Comparison of ENCODE assay signal across 8 cellular contexts in the genomic region with DNA sequence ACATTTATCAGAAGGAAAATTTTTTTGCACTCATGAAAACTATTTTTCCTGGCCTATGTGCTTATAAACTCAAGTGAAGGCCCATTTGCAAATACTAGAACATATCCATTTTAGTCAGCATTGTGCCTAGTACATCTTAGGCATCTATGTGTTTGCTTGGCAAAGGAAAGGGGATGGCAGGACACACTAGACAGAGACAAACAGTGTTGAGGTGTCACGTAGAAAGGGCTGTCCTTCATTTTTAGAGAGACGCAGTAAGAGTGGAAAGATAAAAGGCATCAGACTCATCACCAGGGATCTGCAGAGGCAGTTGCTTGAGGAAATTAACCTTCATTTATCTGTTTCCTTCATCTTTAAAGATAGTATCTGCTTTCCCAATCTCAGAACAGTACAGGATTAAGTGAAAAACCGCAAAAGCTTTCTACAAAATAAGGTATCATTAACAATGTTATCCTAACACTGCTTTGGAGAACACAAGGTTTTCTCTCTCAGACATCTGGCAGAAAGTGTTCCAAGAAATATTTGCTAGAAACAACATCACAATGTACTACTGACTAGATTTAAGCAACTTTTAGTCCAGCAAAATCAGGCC. TPM values are rescaled to one million over a fixed set of nuclear protein-coding genes. Genes with fewer than 3 reads are reported as not detected.
DNase-seq lines count a peak whose midpoint lies in the region; ATAC-seq and TF ChIP-seq lines count a peak whose summit lies in the region.

No MANE protein-coding gene starts in this region.

- peaks cover 27% of the 10 kb centered on the region for H3K27me3 ChIP-seq in CD4-positive, alpha-beta T cell (ENCODE audit: control insufficient read depth, insufficient read depth, low read length)

- no peak overlapping the region for H3K27ac ChIP-seq in CD4-positive, alpha-beta T cell (ENCODE audit: low read depth, low read length)

- intact Hi-C loops in CD4-positive, alpha-beta T cell (cut with DNase I, micrococcal nuclease) = no loop called here

- POLR2A ChIA-PET in CD4-positive, alpha-beta T cell (lab: Charles Lee) = no interaction called here

- peak overlapping the region; percentile 89 for H3K4me3 Mint-ChIP-seq in CD4-positive, alpha-beta T cell
- H3K4me3 Mint-ChIP-seq in effector memory CD8-positive, alpha-beta T cell = peak overlapping the region; percentile 95 to 97
- H3K4me3 Mint-ChIP-seq in neural crest cell = peak overlapping the region; percentile 98

- no peak for ATAC-seq in CD4-positive, alpha-beta T cell (ENCODE audit: poor library complexity)
- no peak for ATAC-seq in effector memory CD8-positive, alpha-beta T cell (replicated peaks)
- ATAC-seq in HG03280 (IDR thresholded peaks at IDR 0.05; ENCODE audit: unreplicated experiment) (no peak), GM21390 (IDR thresholded peaks at IDR 0.05; ENCODE audit: unreplicated experiment) (no peak), esophagus mucosa (no peak)

- no peak overlapping the region for H3K27ac Mint-ChIP-seq in CD4-positive, alpha-beta T cell
- peak overlapping the region; percentile 97 for H3K27ac Mint-ChIP-seq in effector memory CD8-positive, alpha-beta T cell
- no peak overlapping the region for H3K27ac Mint-ChIP-seq in neural crest cell (ENCODE audit: unreplicated experiment)

- H3K9me3 Mint-ChIP-seq in CD4-positive, alpha-beta T cell = no peaks in the 10 kb centered on the region
- no peaks in the 10 kb centered on the region for H3K9me3 Mint-ChIP-seq in effector memory CD8-positive, alpha-beta T cell
- H3K9me3 Mint-ChIP-seq in neural crest cell = no peaks in the 10 kb centered on the region

- DNase-seq in CD4-positive, alpha-beta T cell = no peak
- DNase-seq in NAMALWA (ENCODE audit: low spot score) = peak; percentile 38
- DNase-seq in effector memory CD8-positive, alpha-beta T cell = no peak
- DNase-seq in neural crest cell (ENCODE audit: low read depth, low spot score) = no peak
- DNase-seq in NCI-H510A (lab: John Stamatoyannopoulos, UW) = no peak

- TF ChIP-seq CTCF in CD4-positive, alpha-beta T cell (IDR thresholded peaks at IDR 0.05) = no peak
- no peak for TF ChIP-seq CTCF in neural crest cell (conservative IDR thresholded peaks at IDR 0.05)

- CTCF ChIA-PET in CD4-positive, alpha-beta T cell (lab: Charles Lee) = no interaction called here

- H3K36me3 Mint-ChIP-seq in CD4-positive, alpha-beta T cell (ENCODE audit: low read depth) = peaks cover 7% of the 10 kb centered on the region
- peaks cover 23% of the 10 kb centered on the region for H3K36me3 Mint-ChIP-seq in effector memory CD8-positive, alpha-beta T cell (ENCODE audit: insufficient read depth)
- no peaks in the 10 kb centered on the region for H3K36me3 Mint-ChIP-seq in neural crest cell (ENCODE audit: low read depth)

- no peaks in the 10 kb centered on the region for H3K9me3 ChIP-seq in CD4-positive, alpha-beta T cell (ENCODE audit: control insufficient read depth, low read length)

- peaks cover 31% of the 10 kb centered on the region for H3K4me1 Mint-ChIP-seq in CD4-positive, alpha-beta T cell (ENCODE audit: low read depth)
- H3K4me1 Mint-ChIP-seq in effector memory CD8-positive, alpha-beta T cell (ENCODE audit: low read depth in 2 of 2) = peaks cover 25 to 27% of the 10 kb centered on the region in 2 donors
- H3K4me1 Mint-ChIP-seq in neural crest cell = peaks cover 40% of the 10 kb centered on the region

- peaks cover 66% of the 10 kb centered on the region for H3K27me3 Mint-ChIP-seq in CD4-positive, alpha-beta T cell
- peaks cover 3 to 38% of the 10 kb centered on the region in 2 donors for H3K27me3 Mint-ChIP-seq in effector memory CD8-positive, alpha-beta T cell
- H3K27me3 Mint-ChIP-seq in neural crest cell (ENCODE audit: low read depth) = peaks cover 37% of the 10 kb centered on the region

RNA-seq across cellular contexts. Expression of a gene that starts 2.1 kb away (rescaled TPM):
- total RNA-seq in CD4-positive, alpha-beta T cell = 10 to 100 TPM; 35.9 to 37.4 TPM
- total RNA-seq in neural crest cell = 86.8 and 90.4 TPM in 2 replicates
- total RNA-seq in esophagus mucosa = 394 TPM

RNA-seq across cellular contexts. Expression of a gene that starts 47.2 kb away (rescaled TPM):
- not detected for total RNA-seq in CD4-positive, alpha-beta T cell
- total RNA-seq in neural crest cell (not detected in 2 replicates), esophagus mucosa (5.7 TPM)

Comparison
In these comparisons a context has a peak if more than half of its experiments do, and no peak if none do; other contexts are left out.
1. H3K27ac Mint-ChIP-seq: peak in effector memory CD8-positive, alpha-beta T cell (2 of 2); none in CD4-positive, alpha-beta T cell (single experiment) and neural crest cell (single experiment).
2. Peak in every context shown above with its lines, with median percentiles within 50 percentile points of each other: H3K4me3 Mint-ChIP-seq.